14 cellular contexts compared by ENCODE assay signal in the genomic region with DNA sequence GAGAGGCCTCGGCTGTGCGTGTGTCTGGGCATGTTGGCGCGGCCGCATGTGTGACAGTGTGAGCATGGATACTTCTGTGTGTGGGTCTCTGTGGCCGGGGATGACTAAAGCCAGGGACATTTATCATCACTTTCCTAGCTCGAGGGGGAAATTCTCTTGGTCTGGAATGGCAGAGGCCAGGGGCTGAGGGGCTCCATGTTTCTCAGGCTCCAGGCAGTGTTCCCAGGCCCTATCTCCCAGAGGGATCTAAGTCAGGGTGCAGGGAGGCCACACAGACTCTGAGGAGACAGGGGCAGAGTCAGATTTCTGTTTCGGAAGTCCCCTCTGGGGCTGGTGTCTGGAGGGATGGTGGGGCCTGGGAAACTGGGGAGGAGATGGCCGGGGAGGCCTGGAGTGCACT. TPM values are rescaled to one million over a fixed set of nuclear protein-coding genes. Genes with fewer than 3 reads are reported as not detected.
DNase-seq lines count a peak whose midpoint lies in the region; ATAC-seq and TF ChIP-seq lines count a peak whose summit lies in the region.
"Had no signal": no experiment of that assay in that cellular context is flagged by ENCODE, and none has a peak within 500 bp of the region (broad histone marks: within the 10 kb centered on the region; RNA-seq: fewer than 3 reads in every experiment).

No MANE protein-coding gene starts in this region.

- H3K4me3 Mint-ChIP-seq in stimulated activated naive B cell treated with anti-CD40 and anti-IgM and Interleukin-4, amounts not matched to agents 10 μg/mL and 1 μg/mL and 100 μg/mL, for 72 hours: no peak overlapping the region

- no peaks in the 10 kb centered on the region for H3K79me2 ChIP-seq in SK-N-SH (ENCODE audit: insufficient read depth)
- H3K79me2 ChIP-seq in mesendoderm (ENCODE audit: control insufficient read depth, insufficient read depth, low read length): no peaks in the 10 kb centered on the region

- no peak for TF ChIP-seq EP300 in SK-N-SH (IDR thresholded peaks at IDR 0.05; ENCODE audit: borderline replicate concordance in 1 of 2, low read depth in 1 of 2, low read length in 1 of 2)

- H2BK5ac ChIP-seq in mesendoderm (ENCODE audit: low read length): no peak overlapping the region

- H4K8ac ChIP-seq in mesendoderm (ENCODE audit: low read depth, low read length): no peak overlapping the region

- H3K56ac ChIP-seq in mesendoderm (ENCODE audit: low read length): no peak overlapping the region

- H3K4me1 ChIP-seq in SK-N-SH (ENCODE audit: control insufficient read depth in 1 of 2, insufficient read depth in 2 of 2, low read depth in 1 of 2, low read length in 1 of 2) (peaks cover 0 to 24% of the 10 kb centered on the region in 2 experiments; a peak in 1 of 4 replicates), mesendoderm (ENCODE audit: control insufficient read depth, low read depth, low read length) (no peaks in the 10 kb centered on the region), spleen (peaks cover 0 to 14% (median 3%) of the 10 kb centered on the region in 6 donors)

- H4K20me1 ChIP-seq in SK-N-SH (ENCODE audit: insufficient read depth): no peaks in the 10 kb centered on the region

- H3K9me3 ChIP-seq in SK-N-SH (no peaks in the 10 kb centered on the region), spleen (no peaks in the 10 kb centered on the region)

- no peaks in the 10 kb centered on the region for H3K9me3 Mint-ChIP-seq in stimulated activated naive B cell treated with anti-CD40 and anti-IgM and Interleukin-4, amounts not matched to agents 10 μg/mL and 1 μg/mL and 100 μg/mL, for 72 hours

- TF ChIP-seq RAD21 in SK-N-SH (IDR thresholded peaks at IDR 0.05; ENCODE audit: low read length): no peak

- no peaks in the 10 kb centered on the region for H3F3A ChIP-seq in SK-N-SH (replicated peaks; ENCODE audit: insufficient read depth)

- peaks cover 0 to 4% of the 10 kb centered on the region in 2 donors for H3K27me3 Mint-ChIP-seq in stimulated activated naive B cell treated with anti-CD40 and anti-IgM and Interleukin-4, amounts not matched to agents 10 μg/mL and 1 μg/mL and 100 μg/mL, for 72 hours

- ATAC-seq in SK-N-SH treated with all-trans-retinoic acid at 6 μM for 48 hours: no peak
- ATAC-seq in stimulated activated naive B cell treated with anti-CD40 and anti-IgM and Interleukin-4, amounts not matched to agents 10 μg/mL and 1 μg/mL and 100 μg/mL, for 72 hours (replicated peaks): no peak

- H3K36me3 Mint-ChIP-seq in stimulated activated naive B cell treated with anti-CD40 and anti-IgM and Interleukin-4, amounts not matched to agents 10 μg/mL and 1 μg/mL and 100 μg/mL, for 72 hours: no peaks in the 10 kb centered on the region

- H3K79me1 ChIP-seq in mesendoderm (ENCODE audit: low read length): no peaks in the 10 kb centered on the region

- no peak overlapping the region for H2AK5ac ChIP-seq in mesendoderm (ENCODE audit: low read length)

- intact Hi-C loops in spleen (cut with DNase I; ENCODE audit: low total_unique reads): no loop called here

- H3K27me3 ChIP-seq in SK-N-SH (ENCODE audit: insufficient read depth): no peaks in the 10 kb centered on the region
- H3K27me3 ChIP-seq in mesendoderm (ENCODE audit: insufficient read depth, low read length, poor library complexity): no peaks in the 10 kb centered on the region
- H3K27me3 ChIP-seq in spleen (replicated peaks in 1 of 7): no peaks in the 10 kb centered on the region

- CTCF ChIA-PET in SK-N-SH (lab: Yijun Ruan, JAX): interaction anchor here (1.2 kb wide), 1 partner anchor 52 kb away, joined by 3 read pairs; no protein-coding TSS in a partner anchor

- H3K4me3 ChIP-seq in SK-N-SH (ENCODE audit: low read depth in 2 of 2, low read length in 1 of 2) (no peak overlapping the region), mesendoderm (ENCODE audit: low read length) (no peak overlapping the region), spleen (no peak overlapping the region)

- no peak for TF ChIP-seq CTCF in SK-N-SH (IDR thresholded peaks at IDR 0.05)
- no peak for TF ChIP-seq CTCF in spleen (IDR thresholded peaks at IDR 0.05 in 8 of 11, conservative IDR thresholded peaks at IDR 0.05 in 3 of 11)

- DNase-seq in SK-N-SH (peak; percentile 74), SK-N-DZ (ENCODE audit: low spot score) (peak; percentile 47), mesendoderm (peak; percentile 34), spleen (no peak), globus pallidus (ENCODE audit: low spot score) (no peak), glomerular visceral epithelial cell (ENCODE audit: extremely low spot score) (no peak)
- DNase-seq in stimulated activated naive B cell treated with anti-CD40 and anti-IgM and Interleukin-4, amounts not matched to agents 10 μg/mL and 1 μg/mL and 100 μg/mL, for 72 hours: no peak
- DNase-seq: C1 segment of cervical spinal cord, DMS153, NCI-H146, NCI-H345, NCI-H526 treated with DMSO at 0.1 percent for 48 hours had no signal

- WGBS in SK-N-SH (ENCODE audit: low lambda C conversion rate): 48% methylated on average over 7 of the region's 9 CpGs
- no CpG with 5 or more reads among the region's 9 CpGs for WGBS in mesendoderm (ENCODE audit: extremely low coverage, insufficient coverage, low lambda C conversion rate)
- 78 to 91% (median 88%) methylated on average over 4 to 9 of the region's 9 CpGs for WGBS in spleen, 5 donors

- H4K5ac ChIP-seq in mesendoderm (ENCODE audit: low read length): no peak overlapping the region

- H3K4me1 Mint-ChIP-seq in stimulated activated naive B cell treated with anti-CD40 and anti-IgM and Interleukin-4, amounts not matched to agents 10 μg/mL and 1 μg/mL and 100 μg/mL, for 72 hours: peaks cover 0 to 3% of the 10 kb centered on the region in 2 donors

- no peak overlapping the region for H3K18ac ChIP-seq in mesendoderm (ENCODE audit: low read length)

- H3K9ac ChIP-seq in SK-N-SH: no peak overlapping the region
- H3K9ac ChIP-seq in mesendoderm (ENCODE audit: low read length): no peak overlapping the region

- no peak overlapping the region for H3K23ac ChIP-seq in mesendoderm (ENCODE audit: low read length)

- no peak overlapping the region for H2BK15ac ChIP-seq in mesendoderm (replicated peaks; ENCODE audit: low read depth)

- no peak overlapping the region for H3K4me2 ChIP-seq in SK-N-SH
- no peak overlapping the region for H3K4me2 ChIP-seq in mesendoderm (ENCODE audit: low read length)

- H3K4ac ChIP-seq in mesendoderm (ENCODE audit: low read depth, low read length): no peak overlapping the region

- TF ChIP-seq POLR2A in spleen (IDR thresholded peaks at IDR 0.05): no peak

- H3K9me2 ChIP-seq in SK-N-SH: no peaks in the 10 kb centered on the region

- no peak overlapping the region for H2AFZ ChIP-seq in SK-N-SH (ENCODE audit: low read depth)

- H3K27ac ChIP-seq in SK-N-SH (ENCODE audit: low read depth in 2 of 2, low read length in 1 of 2) (peak overlapping the region in 1 of 2 experiments; percentile 17; a peak in 1 of 4 replicates), mesendoderm (ENCODE audit: low read depth, low read length) (no peak overlapping the region), spleen (no peak overlapping the region)
- H3K27ac ChIP-seq: 22Rv1 had no signal

- no peak overlapping the region for H2BK120ac ChIP-seq in mesendoderm (ENCODE audit: low read depth, low read length)

- POLR2A ChIA-PET in SK-N-SH (lab: Yijun Ruan, JAX): interaction anchor here (1.3 kb wide), 1 partner anchor 80 kb away, joined by 4 read pairs; a partner anchor contains a TSS

- H3K27ac Mint-ChIP-seq in stimulated activated naive B cell treated with anti-CD40 and anti-IgM and Interleukin-4, amounts not matched to agents 10 μg/mL and 1 μg/mL and 100 μg/mL, for 72 hours: peak overlapping the region; percentile 15

- no peaks in the 10 kb centered on the region for H3K36me3 ChIP-seq in SK-N-SH (replicated peaks in 1 of 2; ENCODE audit: control insufficient read depth in 1 of 2, insufficient read depth in 2 of 2, low read length in 1 of 2)
- H3K36me3 ChIP-seq in mesendoderm (ENCODE audit: control insufficient read depth, insufficient read depth, low read length): no peaks in the 10 kb centered on the region
- no peaks in the 10 kb centered on the region for H3K36me3 ChIP-seq in spleen

TF ChIP-seq in SK-N-SH, 30 proteins besides CTCF, POLR2A, EP300 and RAD21:
- peak; percentile 72 for TF ChIP-seq GATA2 (CRISPR knock-in tag; IDR thresholded peaks at IDR 0.05)
- TF ChIP-seq, protein P1, sequence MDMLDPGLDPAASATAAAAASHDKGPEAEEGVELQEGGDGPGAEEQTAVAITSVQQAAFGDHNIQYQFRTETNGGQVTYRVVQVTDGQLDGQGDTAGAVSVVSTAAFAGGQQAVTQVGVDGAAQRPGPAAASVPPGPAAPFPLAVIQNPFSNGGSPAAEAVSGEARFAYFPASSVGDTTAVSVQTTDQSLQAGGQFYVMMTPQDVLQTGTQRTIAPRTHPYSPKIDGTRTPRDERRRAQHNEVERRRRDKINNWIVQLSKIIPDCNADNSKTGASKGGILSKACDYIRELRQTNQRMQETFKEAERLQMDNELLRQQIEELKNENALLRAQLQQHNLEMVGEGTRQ (IDR thresholded peaks at IDR 0.05; ENCODE audit: borderline replicate concordance, low read depth, low read length): no peak

TF ChIP-seq in SK-N-SH treated with all-trans-retinoic acid at 6 μM for 48 hours, 23 proteins besides CTCF, POLR2A, EP300 and RAD21 (continues in another document):
- TF ChIP-seq ZNF565 (CRISPR knock-in tag; conservative IDR thresholded peaks at IDR 0.05; ENCODE audit: low read depth) (no peak), ARNTL (CRISPR knock-in tag; IDR thresholded peaks at IDR 0.05; ENCODE audit: borderline replicate concordance, low read depth) (no peak)

RNA-seq across cellular contexts. Expression of a gene that starts 23.7 kb away (rescaled TPM):
- polyA plus RNA-seq in SK-N-SH (2012; rRNA removed) (0.08 TPM in 1 of 2 replicates, not detected in the other), spleen (10 to 100 TPM in 2 of 3 donors, 1 to 10 TPM in 1; 8.1 to 20.4 (median 13.2) TPM)
- polyA plus RNA-seq in SK-N-SH (2012; cell fraction: cytosol; rRNA removed): 0.05 and 0.08 TPM in 2 replicates
- 0.14 and 0.19 TPM in 2 replicates for polyA plus RNA-seq in SK-N-SH (2012; cell fraction: nucleus; rRNA removed)
- polyA plus RNA-seq in SK-N-DZ (2014; cell fraction: cytosol; rRNA removed): 0.70 and 2.4 TPM in 2 replicates
- polyA plus RNA-seq in SK-N-DZ (2014; cell fraction: nucleus; rRNA removed): 4.3 and 4.4 TPM in 2 replicates
- polyA plus RNA-seq in mesendoderm (2013, experiment 1 of 2): 0.24 TPM
- 0.15 TPM for polyA plus RNA-seq in mesendoderm (2013, experiment 2 of 2)
- total RNA-seq in spleen: 10 to 100 TPM; 19.6 to 53.5 (median 36.6) TPM

RNA-seq across cellular contexts. Expression of a gene that starts 41.3 kb away (rescaled TPM):
- 0.05 TPM in 1 of 2 replicates, not detected in the other for polyA plus RNA-seq in SK-N-SH (2012; rRNA removed)
- 0.03 and 0.04 TPM in 2 replicates for polyA plus RNA-seq in SK-N-SH (2012; cell fraction: cytosol; rRNA removed)
- 0.08 and 0.19 TPM in 2 replicates for polyA plus RNA-seq in SK-N-SH (2012; cell fraction: nucleus; rRNA removed)
- not detected in 2 replicates for polyA plus RNA-seq in SK-N-DZ (2014; cell fraction: cytosol; rRNA removed)
- not detected in 2 replicates for polyA plus RNA-seq in SK-N-DZ (2014; cell fraction: nucleus; rRNA removed)
- polyA plus RNA-seq in mesendoderm (2013, experiment 1 of 2): 0.10 TPM
- 0.06 TPM for polyA plus RNA-seq in mesendoderm (2013, experiment 2 of 2)
- 1 to 10 TPM; 1.1 to 4.7 (median 3.6) TPM for total RNA-seq in spleen
- 1 to 10 TPM; 2.8 to 7.2 (median 4.3) TPM for polyA plus RNA-seq in spleen

Comparison
In these comparisons a context has a peak if more than half of its experiments do, and no peak if none do; other contexts are left out.
1. DNase-seq: peak in SK-N-SH (single experiment), SK-N-DZ (single experiment) and mesendoderm (single experiment); none in stimulated activated naive B cell treated with anti-CD40 and anti-IgM and Interleukin-4, amounts not matched to agents 10 μg/mL and 1 μg/mL and 100 μg/mL, for 72 hours (single experiment), spleen (single experiment), globus pallidus (single experiment) and glomerular visceral epithelial cell (single experiment).
2. RNA of a gene that starts 23.7 kb away (polyA plus RNA-seq): 8.1 to 20.4 TPM in spleen; 0.05 to 0.19 TPM in SK-N-SH; every median in the first group is over 4 times any median in the second.